ENCODE assay signal across 16 cellular contexts in the genomic region with DNA sequence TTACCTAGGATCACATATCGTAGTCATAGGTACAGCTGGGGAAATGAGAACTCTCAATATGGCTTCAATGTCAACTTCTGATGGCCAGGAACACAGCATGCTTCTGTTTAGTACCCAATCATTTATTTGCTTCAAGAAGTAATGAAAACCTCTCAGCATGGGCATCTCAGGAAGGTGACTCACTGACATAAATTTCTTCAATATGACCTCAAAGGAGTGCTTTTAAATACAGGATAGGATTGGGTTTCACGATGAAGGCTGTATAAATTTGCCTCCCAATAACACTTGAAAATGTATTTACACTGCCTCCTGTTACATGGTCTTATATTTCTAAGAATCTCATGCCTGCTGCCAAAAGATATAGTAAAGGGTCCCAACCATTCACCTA. TPM values are rescaled to one million over a fixed set of nuclear protein-coding genes. Genes with fewer than 3 reads are reported as not detected.
"Had no signal": no experiment of that assay in that cellular context is flagged by ENCODE, and none has a peak within 500 bp of the region (broad histone marks: within the 10 kb centered on the region; RNA-seq: fewer than 3 reads in every experiment).

No MANE protein-coding gene starts in this region.

- H3K27ac ChIP-seq: dorsolateral prefrontal cortex, neutrophil, thyroid gland had no signal

- H3K4me3 ChIP-seq: dorsolateral prefrontal cortex, thyroid gland had no signal

- ATAC-seq: naive thymus-derived CD8-positive, alpha-beta T cell; stimulated activated effector memory CD8-positive, alpha-beta T cell treated with anti-CD3 and anti-CD28 coated beads, Interleukin-12 subunit alpha, Interleukin-12 subunit beta, amount 100 ng/mL, for 72 hours had no signal

- H3K9me3 ChIP-seq: neutrophil, thyroid gland had no signal

- H3K36me3 Mint-ChIP-seq: activated naive CD4-positive, alpha-beta T cell treated with anti-CD3 and anti-CD28 coated beads, Interleukin-2, amount 50 U/mL, for 72 hours; naive thymus-derived CD8-positive, alpha-beta T cell; stimulated activated effector memory CD8-positive, alpha-beta T cell treated with anti-CD3 and anti-CD28 coated beads, Interleukin-12 subunit alpha, Interleukin-12 subunit beta, amount 100 ng/mL, for 72 hours had no signal

- H3K36me3 ChIP-seq: neutrophil, thyroid gland had no signal

- H3K4me1 Mint-ChIP-seq: activated CD4-positive, alpha-beta T cell treated with anti-CD3 and anti-CD28 coated beads, Interleukin-2, amount 10 ng/mL, durations not matched to agents 7 days and 5 days; endodermal cell; naive thymus-derived CD8-positive, alpha-beta T cell; stimulated activated effector memory CD8-positive, alpha-beta T cell treated with anti-CD3 and anti-CD28 coated beads, Interleukin-12 subunit alpha, Interleukin-12 subunit beta, amount 100 ng/mL, for 72 hours had no signal

- H3K4me3 Mint-ChIP-seq: activated CD4-positive, alpha-beta T cell treated with anti-CD3 and anti-CD28 coated beads, Interleukin-2, amount 10 ng/mL, durations not matched to agents 7 days and 5 days; activated T-cell treated with anti-CD3 and anti-CD28 coated beads, Interleukin-2, amount 50 U/mL, for 72 hours; endodermal cell; naive thymus-derived CD8-positive, alpha-beta T cell; stimulated activated effector memory CD8-positive, alpha-beta T cell treated with anti-CD3 and anti-CD28 coated beads, Interleukin-12 subunit alpha, Interleukin-12 subunit beta, amount 100 ng/mL, for 72 hours had no signal

- H3K9me3 Mint-ChIP-seq: activated CD4-positive, alpha-beta T cell treated with anti-CD3 and anti-CD28 coated beads, Interleukin-2, amount 10 ng/mL, durations not matched to agents 7 days and 5 days; activated naive CD4-positive, alpha-beta T cell treated with anti-CD3 and anti-CD28 coated beads, Interleukin-2, amount 50 U/mL, for 72 hours; activated T-cell treated with anti-CD3 and anti-CD28 coated beads, Interleukin-2, amount 50 U/mL, for 72 hours; endodermal cell; stimulated activated effector memory CD8-positive, alpha-beta T cell treated with anti-CD3 and anti-CD28 coated beads, Interleukin-12 subunit alpha, Interleukin-12 subunit beta, amount 100 ng/mL, for 72 hours had no signal

- H3K4me1 ChIP-seq: thyroid gland had no signal

- DNase-seq: activated CD4-positive, alpha-beta T cell treated with anti-CD3 and anti-CD28 coated beads, Interleukin-2, amount 10 ng/mL, durations not matched to agents 7 days and 5 days; activated CD8-positive, alpha-beta memory T cell treated with anti-CD3 and anti-CD28 coated beads, Interleukin-2, amount 50 U/mL, for 48 hours; activated gamma-delta T cell; activated T-cell treated with anti-CD3 and anti-CD28 coated beads, Interleukin-2, amount 50 U/mL, for 72 hours; amniotic stem cell; dorsolateral prefrontal cortex; endodermal cell; hippocampal formation; mesenchymal stem cell; naive thymus-derived CD8-positive, alpha-beta T cell; stimulated activated CD4-positive, alpha-beta T cell treated with anti-CD3 and anti-CD28 coated beads, Interleukin-12 subunit alpha, Interleukin-12 subunit beta, amount 100 ng/mL, for 4 hours; T-helper 2 cell; thyroid gland had no signal

- H3K27ac Mint-ChIP-seq: activated CD4-positive, alpha-beta T cell treated with anti-CD3 and anti-CD28 coated beads, Interleukin-2, amount 10 ng/mL, durations not matched to agents 7 days and 5 days; activated naive CD4-positive, alpha-beta T cell treated with anti-CD3 and anti-CD28 coated beads, Interleukin-2, amount 50 U/mL, for 72 hours; activated T-cell treated with anti-CD3 and anti-CD28 coated beads, Interleukin-2, amount 50 U/mL, for 72 hours; endodermal cell; naive thymus-derived CD8-positive, alpha-beta T cell; stimulated activated effector memory CD8-positive, alpha-beta T cell treated with anti-CD3 and anti-CD28 coated beads, Interleukin-12 subunit alpha, Interleukin-12 subunit beta, amount 100 ng/mL, for 72 hours had no signal

- H3K27me3 ChIP-seq: thyroid gland had no signal

RNA-seq across cellular contexts. Expression of a gene that starts 15.1 kb away (rescaled TPM):
- total RNA-seq: activated CD4-positive, alpha-beta T cell treated with anti-CD3 and anti-CD28 coated beads, Interleukin-2, amount 10 ng/mL, durations not matched to agents 7 days and 5 days; activated naive CD4-positive, alpha-beta T cell treated with anti-CD3 and anti-CD28 coated beads, Interleukin-2, amount 50 U/mL, for 72 hours; activated T-cell treated with anti-CD3 and anti-CD28 coated beads, Interleukin-2, amount 50 U/mL, for 72 hours; naive thymus-derived CD8-positive, alpha-beta T cell had no signal
